18 cellular contexts compared by ENCODE assay signal in the genomic region with DNA sequence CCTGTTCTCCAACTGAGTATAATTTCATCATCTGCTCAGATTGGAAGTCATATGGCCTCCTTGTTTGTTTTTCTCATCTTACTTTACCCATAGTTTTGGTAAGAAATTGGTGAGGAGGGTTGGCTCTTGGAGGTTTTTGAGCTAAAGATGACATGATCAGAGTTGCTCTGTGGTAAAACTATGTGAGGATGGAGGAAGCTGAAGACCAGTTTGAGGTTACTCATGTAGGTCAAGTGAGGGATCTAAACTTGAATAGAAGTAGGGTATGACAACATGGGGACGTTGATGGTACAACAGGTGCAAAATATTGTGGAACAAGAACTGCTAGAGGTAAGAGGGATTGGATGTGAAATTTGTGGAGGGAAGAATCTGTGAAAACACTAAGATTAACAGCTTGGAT.
DNase-seq lines count a peak whose midpoint lies in the region; ATAC-seq and TF ChIP-seq lines count a peak whose summit lies in the region.
"Had no signal": no experiment of that assay in that cellular context is flagged by ENCODE, and none has a peak within 500 bp of the region (broad histone marks: within the 10 kb centered on the region; RNA-seq: fewer than 3 reads in every experiment).

No MANE protein-coding gene starts in this region.

- H3K79me2 ChIP-seq in MM.1S (ENCODE audit: low read length): no peaks in the 10 kb centered on the region

- no peak overlapping the region for H3K27ac ChIP-seq in CD4-positive, alpha-beta memory T cell (ENCODE audit: low read depth, low read length)
- no peak overlapping the region for H3K27ac ChIP-seq in CD8-positive, alpha-beta memory T cell (ENCODE audit: low read depth, low read length)
- no peak overlapping the region for H3K27ac ChIP-seq in CD4-positive, alpha-beta T cell (ENCODE audit: low read depth, low read length)
- H3K27ac ChIP-seq in MM.1S (ENCODE audit: low read length): no peak overlapping the region
- H3K27ac ChIP-seq: BLaER1 had no signal

- H3K4me3 Mint-ChIP-seq in CD4-positive, alpha-beta memory T cell: peak overlapping the region in 3 of 8 donors; percentile 5 to 23 (median 22)
- H3K4me3 Mint-ChIP-seq in CD8-positive, alpha-beta memory T cell: peak overlapping the region in 5 of 7 donors; percentile 4 to 46 (median 33)
- H3K4me3 Mint-ChIP-seq in natural killer cell: peak overlapping the region; percentile 72
- H3K4me3 Mint-ChIP-seq in CD4-positive, alpha-beta T cell: no peak overlapping the region
- H3K4me3 Mint-ChIP-seq: CD14-positive monocyte, H9, IgD-negative memory B cell had no signal

- H4K20me1 ChIP-seq in MM.1S (ENCODE audit: insufficient read depth, low read length): no peaks in the 10 kb centered on the region
- H4K20me1 ChIP-seq: BLaER1 had no signal

- CTCF ChIA-PET in CD4-positive, alpha-beta memory T cell (lab: Charles Lee; ENCODE audit: partially characterized antibody): interaction anchor here (1.4 kb wide), 1 partner anchor 10 kb away, joined by 3 read pairs; no protein-coding TSS in a partner anchor
- CTCF ChIA-PET in CD8-positive, alpha-beta memory T cell (lab: Charles Lee): no interaction called here
- CTCF ChIA-PET in CD4-positive, alpha-beta T cell (lab: Charles Lee): no interaction called here

- no peaks in the 10 kb centered on the region for H3K9me3 ChIP-seq in CD4-positive, alpha-beta memory T cell (ENCODE audit: control insufficient read depth in 1 of 2, low read length in 2 of 2)
- H3K9me3 ChIP-seq in CD8-positive, alpha-beta memory T cell (ENCODE audit: low read length): no peaks in the 10 kb centered on the region
- H3K9me3 ChIP-seq in CD4-positive, alpha-beta T cell (ENCODE audit: control insufficient read depth, low read length): no peaks in the 10 kb centered on the region
- no peaks in the 10 kb centered on the region for H3K9me3 ChIP-seq in MM.1S (replicated peaks; ENCODE audit: insufficient read depth, low read length)

- TF ChIP-seq CTCF in natural killer cell (IDR thresholded peaks at IDR 0.05): no peak
- no peak for TF ChIP-seq CTCF in CD4-positive, alpha-beta T cell (IDR thresholded peaks at IDR 0.05)
- no peak for TF ChIP-seq CTCF in MM.1S (IDR thresholded peaks at IDR 0.05; ENCODE audit: low read length)

- H3K9ac ChIP-seq in MM.1S (ENCODE audit: low read length): no peak overlapping the region
- H3K9ac ChIP-seq: BLaER1 had no signal

- H3K27me3 ChIP-seq in CD4-positive, alpha-beta memory T cell (ENCODE audit: insufficient read depth, low read length): no peaks in the 10 kb centered on the region
- H3K27me3 ChIP-seq in CD8-positive, alpha-beta memory T cell (ENCODE audit: insufficient read depth, low read length, poor library complexity, severe bottlenecking): no peaks in the 10 kb centered on the region
- peaks cover 8% of the 10 kb centered on the region for H3K27me3 ChIP-seq in CD4-positive, alpha-beta T cell (ENCODE audit: control insufficient read depth, insufficient read depth, low read length)
- H3K27me3 ChIP-seq in MM.1S (replicated peaks; ENCODE audit: insufficient read depth, low read length): no peaks in the 10 kb centered on the region
- H3K27me3 ChIP-seq: BLaER1 had no signal

- intact Hi-C loops in CD4-positive, alpha-beta memory T cell (cut with micrococcal nuclease): no loop called here
- intact Hi-C loops in natural killer cell (cut with micrococcal nuclease): loop anchor here (10.0 kb wide), 1 partner anchor 160 kb away; no protein-coding TSS in a partner anchor
- intact Hi-C loops in CD4-positive, alpha-beta T cell (cut with DNase I, micrococcal nuclease): loop anchor here in 1 of 2 experiments (5.0 kb wide), 1 partner anchor 232 kb away; no protein-coding TSS in a partner anchor

- no peaks in the 10 kb centered on the region for H3F3A ChIP-seq in MM.1S (ENCODE audit: insufficient read depth, low read length)

- peaks cover 0 to 13% of the 10 kb centered on the region in 2 donors for H3K27me3 Mint-ChIP-seq in CD4-positive, alpha-beta memory T cell
- peaks cover 1 to 54% of the 10 kb centered on the region in 2 donors for H3K27me3 Mint-ChIP-seq in CD8-positive, alpha-beta memory T cell
- H3K27me3 Mint-ChIP-seq in natural killer cell (ENCODE audit: low read depth in 2 of 2): no peaks in the 10 kb centered on the region
- peaks cover 54% of the 10 kb centered on the region for H3K27me3 Mint-ChIP-seq in CD4-positive, alpha-beta T cell

- no peak overlapping the region for H3K4me2 ChIP-seq in MM.1S (ENCODE audit: low read depth, low read length)
- H3K4me2 ChIP-seq: BLaER1 had no signal

- no peaks in the 10 kb centered on the region for H3K9me2 ChIP-seq in MM.1S (replicated peaks; ENCODE audit: insufficient read depth, low read length)

- POLR2A ChIA-PET in CD4-positive, alpha-beta memory T cell (lab: Charles Lee; ENCODE audit: partially characterized antibody): no interaction called here
- POLR2A ChIA-PET in CD8-positive, alpha-beta memory T cell (lab: Charles Lee): no interaction called here
- POLR2A ChIA-PET in CD4-positive, alpha-beta T cell (lab: Charles Lee): no interaction called here

- H2AFZ ChIP-seq in MM.1S (ENCODE audit: low read length): no peak overlapping the region

- peak in 3 of 5 donors; percentile 17 to 37 (median 29) for DNase-seq in CD4-positive, alpha-beta memory T cell
- DNase-seq in CD8-positive, alpha-beta memory T cell: peak in 1 of 5 donors; percentile 50
- peak; percentile 35 for DNase-seq in central memory CD4-positive, alpha-beta T cell
- DNase-seq in natural killer cell (no peak), MM.1S (no peak)
- no peak for DNase-seq in CD4-positive, alpha-beta T cell
- DNase-seq: DMS153, DMS79 treated with DMSO at 0.1 percent for 48 hours, GF-D8, GOT3, H9, KBM-7 had no signal

- peaks cover 14% of the 10 kb centered on the region for H3K4me1 ChIP-seq in CD4-positive, alpha-beta memory T cell (ENCODE audit: insufficient read depth, low read length)
- no peaks in the 10 kb centered on the region for H3K4me1 ChIP-seq in CD8-positive, alpha-beta memory T cell (ENCODE audit: insufficient read depth, low read length)
- H3K4me1 ChIP-seq in MM.1S (ENCODE audit: low read length): no peaks in the 10 kb centered on the region
- H3K4me1 ChIP-seq: BLaER1 had no signal

- peak overlapping the region; percentile 17 to 72 (median 52) for H3K27ac Mint-ChIP-seq in CD4-positive, alpha-beta memory T cell
- H3K27ac Mint-ChIP-seq in CD8-positive, alpha-beta memory T cell: peak overlapping the region in 7 of 8 donors; percentile 10 to 93 (median 81)
- H3K27ac Mint-ChIP-seq in natural killer cell: peak overlapping the region; percentile 65 to 66
- no peak overlapping the region for H3K27ac Mint-ChIP-seq in CD4-positive, alpha-beta T cell
- H3K27ac Mint-ChIP-seq: CD14-positive monocyte, H9 had no signal

- no peaks in the 10 kb centered on the region for H3K36me3 ChIP-seq in CD4-positive, alpha-beta memory T cell (ENCODE audit: insufficient read depth, low read length)
- no peaks in the 10 kb centered on the region for H3K36me3 ChIP-seq in CD8-positive, alpha-beta memory T cell (ENCODE audit: insufficient read depth, low read length)
- H3K36me3 ChIP-seq in MM.1S (replicated peaks; ENCODE audit: insufficient read depth, low read length): no peaks in the 10 kb centered on the region
- H3K36me3 ChIP-seq: BLaER1 had no signal

- peaks cover 3 to 24% (median 17%) of the 10 kb centered on the region in 4 donors for H3K4me1 Mint-ChIP-seq in CD4-positive, alpha-beta memory T cell
- peaks cover 0 to 46% (median 40%) of the 10 kb centered on the region in 3 donors for H3K4me1 Mint-ChIP-seq in CD8-positive, alpha-beta memory T cell
- peaks cover 75 to 76% of the 10 kb centered on the region in 2 donors for H3K4me1 Mint-ChIP-seq in natural killer cell
- no peaks in the 10 kb centered on the region for H3K4me1 Mint-ChIP-seq in CD4-positive, alpha-beta T cell (ENCODE audit: low read depth)
- H3K4me1 Mint-ChIP-seq: CD14-positive monocyte, H9 had no signal

- no peaks in the 10 kb centered on the region for H3K36me3 Mint-ChIP-seq in CD4-positive, alpha-beta memory T cell
- H3K36me3 Mint-ChIP-seq in CD8-positive, alpha-beta memory T cell: peaks cover 0 to 32% (median 0%) of the 10 kb centered on the region in 3 donors
- H3K36me3 Mint-ChIP-seq in natural killer cell: no peaks in the 10 kb centered on the region
- H3K36me3 Mint-ChIP-seq in CD4-positive, alpha-beta T cell (ENCODE audit: low read depth): no peaks in the 10 kb centered on the region
- H3K36me3 Mint-ChIP-seq: CD14-positive monocyte, IgD-negative memory B cell had no signal

- H3K9me3 Mint-ChIP-seq in CD4-positive, alpha-beta memory T cell: peaks cover 0 to 20% (median 10%) of the 10 kb centered on the region in 8 donors
- peaks cover 0 to 26% (median 17%) of the 10 kb centered on the region in 5 donors for H3K9me3 Mint-ChIP-seq in CD8-positive, alpha-beta memory T cell
- peaks cover 0 to 2% of the 10 kb centered on the region in 2 donors for H3K9me3 Mint-ChIP-seq in natural killer cell
- H3K9me3 Mint-ChIP-seq in CD4-positive, alpha-beta T cell: no peaks in the 10 kb centered on the region

- ATAC-seq in natural killer cell: peak in 1 of 3 donors; percentile 22
- no peak for ATAC-seq in HG03378 (IDR thresholded peaks at IDR 0.05; ENCODE audit: unreplicated experiment)
- ATAC-seq in CD4-positive, alpha-beta T cell (ENCODE audit: poor library complexity): no peak
- no peak for ATAC-seq in GM21381 (IDR thresholded peaks at IDR 0.05; ENCODE audit: unreplicated experiment)
- ATAC-seq: HepG2 had no signal

- H3K4me3 ChIP-seq in CD4-positive, alpha-beta memory T cell (ENCODE audit: low read length in 2 of 2): no peak overlapping the region
- H3K4me3 ChIP-seq in CD8-positive, alpha-beta memory T cell (ENCODE audit: low read length): no peak overlapping the region
- no peak overlapping the region for H3K4me3 ChIP-seq in MM.1S (ENCODE audit: low read length)
- H3K4me3 ChIP-seq: BLaER1 had no signal

Comparison
In these comparisons a context has a peak if more than half of its experiments do, and no peak if none do; other contexts are left out.
1. DNase-seq: peak in CD4-positive, alpha-beta memory T cell (3 of 5) and central memory CD4-positive, alpha-beta T cell (single experiment); none in natural killer cell (single experiment), CD4-positive, alpha-beta T cell (0 of 10) and MM.1S (single experiment).